In genomic region chr10:103238506-103239252, GRCh38 we compare ENCODE assay signal across 9 cellular contexts. TPM values are rescaled to one million over a fixed set of nuclear protein-coding genes. Genes with fewer than 3 reads are reported as not detected.
DNase-seq lines count a peak whose midpoint lies in the region; FAIRE-seq and TF ChIP-seq lines count a peak whose summit lies in the region.
"Had no signal": no experiment of that assay in that cellular context is flagged by ENCODE, and none has a peak within 500 bp of the region (broad histone marks: within the 10 kb centered on the region; RNA-seq: fewer than 3 reads in every experiment).

No MANE protein-coding gene starts in this region.

- no peaks in the 10 kb centered on the region for H3K9me3 ChIP-seq in uterus

- H3K36me3 ChIP-seq in uterus = no peaks in the 10 kb centered on the region

- in situ Hi-C loops in SK-MEL-5 (cut with HindIII; ENCODE audit: low pct_unique_long_range_greater_than_20kb, low sequenced_read_pairs) = no loop called here

- DNase-seq in GM04503 (ENCODE audit: low read depth) (peak; percentile 33), SK-MEL-5 (ENCODE audit: low read depth, low spot score) (peak; percentile 70), fibroblast of villous mesenchyme (ENCODE audit: low read depth) (peak; percentile 77), renal cortical epithelial cell (ENCODE audit: low read depth) (peak; percentile 57), uterus (no peak), NCI-H1930 (lab: John Stamatoyannopoulos, UW) (no peak), GM12892 (ENCODE audit: insufficient read length) (no peak)
- DNase-seq in activated T-cell treated with anti-CD3 and anti-CD28 coated beads, Interleukin-2, amount 50 U/mL, for 24 hours = no peak
- DNase-seq: kidney glomerular epithelial cell had no signal

- no peaks in the 10 kb centered on the region for H3K27me3 Mint-ChIP-seq in activated T-cell treated with anti-CD3 and anti-CD28 coated beads, Interleukin-2, amount 50 U/mL, for 24 hours

- H3K9me3 Mint-ChIP-seq in activated T-cell treated with anti-CD3 and anti-CD28 coated beads, Interleukin-2, amount 50 U/mL, for 24 hours = no peaks in the 10 kb centered on the region

- H3K4me3 Mint-ChIP-seq in activated T-cell treated with anti-CD3 and anti-CD28 coated beads, Interleukin-2, amount 50 U/mL, for 24 hours = no peak overlapping the region

- no peaks in the 10 kb centered on the region for H3K4me1 ChIP-seq in uterus

- H3K4me1 Mint-ChIP-seq in activated T-cell treated with anti-CD3 and anti-CD28 coated beads, Interleukin-2, amount 50 U/mL, for 24 hours (ENCODE audit: low read depth) = peaks cover 11% of the 10 kb centered on the region

- no peak overlapping the region for H3K27ac Mint-ChIP-seq in activated T-cell treated with anti-CD3 and anti-CD28 coated beads, Interleukin-2, amount 50 U/mL, for 24 hours

- FAIRE-seq in GM12892 (lab: Jason Lieb, UNC) = no peak

- TF ChIP-seq CTCF in fibroblast of villous mesenchyme (IDR thresholded peaks at IDR 0.05; ENCODE audit: insufficient read depth, low read depth, low read length) (peak; percentile 68), uterus (IDR thresholded peaks at IDR 0.05) (peak in 1 of 4 experiments; percentile 15)

- intact Hi-C loops in uterus (cut with DNase I; ENCODE audit: low total_unique reads) = no loop called here

- TF ChIP-seq POLR2A in uterus (IDR thresholded peaks at IDR 0.05) = no peak
- no peak for TF ChIP-seq POLR2A in GM12892 (IDR thresholded peaks at IDR 0.05; ENCODE audit: low read depth, low read length)

- H3K36me3 Mint-ChIP-seq in activated T-cell treated with anti-CD3 and anti-CD28 coated beads, Interleukin-2, amount 50 U/mL, for 24 hours (ENCODE audit: low read depth) = no peaks in the 10 kb centered on the region

- H3K27me3 ChIP-seq in uterus = no peaks in the 10 kb centered on the region

- no peak overlapping the region for H3K27ac ChIP-seq in uterus

- H3K4me3 ChIP-seq in fibroblast of villous mesenchyme (ENCODE audit: low read depth, low read length) (no peak overlapping the region), uterus (no peak overlapping the region)

RNA-seq across cellular contexts. Expression of gene RPEL1, which starts 7.0 kb away (rescaled TPM):
- 0.05 TPM in 1 of 2 replicates, not detected in the other for total RNA-seq in SK-MEL-5 (2014; rRNA removed; shearing (Covaris generic))
- 0.04 TPM in 2 replicates for polyA plus RNA-seq in SK-MEL-5 (2015; cell fraction: cytosol; rRNA removed)
- not detected in 2 replicates for polyA plus RNA-seq in SK-MEL-5 (2015; cell fraction: nucleus; rRNA removed)
- total RNA-seq in fibroblast of villous mesenchyme (0.32 and 0.43 TPM in 2 replicates), renal cortical epithelial cell (0.17 and 0.25 TPM in 2 replicates), uterus (under 1 TPM in 2 of 4 donors, not detected in 2; 0.26 to 0.35 TPM)
- 0.11 TPM for polyA plus RNA-seq in GM12892 (2012; ENCODE audit: missing spikeins)

RNA-seq across cellular contexts. Expression of gene INA, which starts 38.3 kb away (rescaled TPM):
- total RNA-seq in SK-MEL-5 (2014; rRNA removed; shearing (Covaris generic)) = 0.37 and 0.56 TPM in 2 replicates
- 0.61 and 0.71 TPM in 2 replicates for polyA plus RNA-seq in SK-MEL-5 (2015; cell fraction: cytosol; rRNA removed)
- 0.22 TPM in 1 of 2 replicates, not detected in the other for polyA plus RNA-seq in SK-MEL-5 (2015; cell fraction: nucleus; rRNA removed)
- total RNA-seq in fibroblast of villous mesenchyme = 1.3 and 1.7 TPM in 2 replicates
- total RNA-seq in renal cortical epithelial cell = 1.8 and 5.2 TPM in 2 replicates
- total RNA-seq in uterus = under 1 TPM in 1 of 4 donors, not detected in 3; 0.55 TPM
- 1.5 TPM for polyA plus RNA-seq in GM12892 (2012; ENCODE audit: missing spikeins)

RNA-seq across cellular contexts. Expression of gene NT5C2, which starts 45.6 kb away (rescaled TPM):
- 35.5 and 37.4 TPM in 2 replicates for total RNA-seq in SK-MEL-5 (2014; rRNA removed; shearing (Covaris generic))
- 30.3 and 34.9 TPM in 2 replicates for polyA plus RNA-seq in SK-MEL-5 (2015; cell fraction: cytosol; rRNA removed)
- 45.4 and 52.6 TPM in 2 replicates for polyA plus RNA-seq in SK-MEL-5 (2015; cell fraction: nucleus; rRNA removed)
- total RNA-seq in fibroblast of villous mesenchyme (64.4 and 92.0 TPM in 2 replicates), renal cortical epithelial cell (120 and 137 TPM in 2 replicates), uterus (100 to 1,000 TPM in 2 of 4 donors, 10 to 100 TPM in 2; 12.3 to 134 (median 99.4) TPM)
- 31.0 TPM for polyA plus RNA-seq in GM12892 (2012; ENCODE audit: missing spikeins)

Comparison
In these comparisons a context has a peak if more than half of its experiments do, and no peak if none do; other contexts are left out.
1. DNase-seq: peak in GM04503 (single experiment), SK-MEL-5 (single experiment), fibroblast of villous mesenchyme (single experiment) and renal cortical epithelial cell (single experiment); none in uterus (0 of 2), NCI-H1930 (0 of 2), GM12892 (single experiment) and activated T-cell treated with anti-CD3 and anti-CD28 coated beads, Interleukin-2, amount 50 U/mL, for 24 hours (single experiment).